Comparison of ENCODE assay signal across 28 cellular contexts in genomic region chr17:58823051-58823525, GRCh38.
"Had no signal": no experiment of that assay in that cellular context is flagged by ENCODE, and none has a peak within 500 bp of the region (broad histone marks: within the 10 kb centered on the region; RNA-seq: fewer than 3 reads in every experiment).

No MANE protein-coding gene starts in this region.

- H3K27ac ChIP-seq: coronary artery, esophagus muscularis mucosa, foreskin keratinocyte, neutrophil, pancreas, sigmoid colon, testis, tibial artery, upper lobe of left lung had no signal

- H3K36me3 ChIP-seq: esophagus muscularis mucosa, neutrophil, pancreas, sigmoid colon, tibial artery, upper lobe of left lung had no signal

- H3K9me3 Mint-ChIP-seq: central memory CD8-positive, alpha-beta T cell; immature natural killer cell; memory B cell; natural killer cell treated with Interleukin-12 subunit alpha and Interleukin-12 subunit beta and Interleukin-15 and Interleukin-18, amount 100 ng/mL, for 72 hours; stimulated activated memory B cell treated with anti-CD40 and anti-IgM and Interleukin-4, amounts not matched to agents 10 μg/mL and 1 μg/mL and 100 μg/mL, for 72 hours had no signal

- H3K4me1 ChIP-seq: esophagus muscularis mucosa, foreskin keratinocyte, pancreas, sigmoid colon, testis, tibial artery, upper lobe of left lung had no signal

- H3K36me3 Mint-ChIP-seq: immature natural killer cell; memory B cell; naive B cell; natural killer cell treated with Interleukin-12 subunit alpha and Interleukin-12 subunit beta and Interleukin-15 and Interleukin-18, amount 100 ng/mL, for 72 hours; stimulated activated memory B cell treated with anti-CD40 and anti-IgM and Interleukin-4, amounts not matched to agents 10 μg/mL and 1 μg/mL and 100 μg/mL, for 72 hours had no signal

- H3K9me3 ChIP-seq: esophagus muscularis mucosa, neutrophil, pancreas, sigmoid colon, testis, tibial artery, upper lobe of left lung had no signal

- DNase-seq: dermis blood vessel endothelial cell; effector memory CD4-positive, alpha-beta T cell; foreskin keratinocyte; hypothalamus; immature natural killer cell; islet precursor cell; kidney glomerular epithelial cell; left colon; naive B cell; pancreas; sigmoid colon; stimulated activated CD4-positive, alpha-beta T cell treated with anti-CD3 and anti-CD28 coated beads, Interleukin-2, amount 100 ng/mL, for 24 hours; stimulated activated CD4-positive, alpha-beta T cell treated with anti-CD3 and anti-CD28 coated beads, Interleukin-4, amount 100 ng/mL, for 24 hours; stimulated activated naive CD8-positive, alpha-beta T cell treated with anti-CD3 and anti-CD28 coated beads, Interleukin-15, Interleukin-2, amounts not matched to agents 100 U/mL and 50 U/mL, for 24 hours; substantia nigra; testis; tibial artery; upper lobe of left lung had no signal

- H3K4me1 Mint-ChIP-seq: central memory CD8-positive, alpha-beta T cell; immature natural killer cell; memory B cell; naive B cell; stimulated activated memory B cell treated with anti-CD40 and anti-IgM and Interleukin-4, amounts not matched to agents 10 μg/mL and 1 μg/mL and 100 μg/mL, for 72 hours had no signal

- H3K27ac Mint-ChIP-seq: immature natural killer cell; memory B cell; naive B cell; natural killer cell treated with Interleukin-12 subunit alpha and Interleukin-12 subunit beta and Interleukin-15 and Interleukin-18, amount 100 ng/mL, for 72 hours; stimulated activated memory B cell treated with anti-CD40 and anti-IgM and Interleukin-4, amounts not matched to agents 10 μg/mL and 1 μg/mL and 100 μg/mL, for 72 hours had no signal

- H3K4me3 Mint-ChIP-seq: central memory CD8-positive, alpha-beta T cell; immature natural killer cell; memory B cell; naive B cell; natural killer cell treated with Interleukin-12 subunit alpha and Interleukin-12 subunit beta and Interleukin-15 and Interleukin-18, amount 100 ng/mL, for 72 hours; stimulated activated memory B cell treated with anti-CD40 and anti-IgM and Interleukin-4, amounts not matched to agents 10 μg/mL and 1 μg/mL and 100 μg/mL, for 72 hours had no signal

- H3K4me3 ChIP-seq: coronary artery, esophagus muscularis mucosa, lung, pancreas, sigmoid colon, testis, tibial artery, upper lobe of left lung had no signal

- FAIRE-seq: endothelial cell of umbilical vein, pancreas, urothelium cell line had no signal

- H3K27me3 ChIP-seq: esophagus muscularis mucosa, pancreas, sigmoid colon, testis, tibial artery, upper lobe of left lung had no signal
